Comparison of ENCODE assay signal across 17 cellular contexts in the genomic region with DNA sequence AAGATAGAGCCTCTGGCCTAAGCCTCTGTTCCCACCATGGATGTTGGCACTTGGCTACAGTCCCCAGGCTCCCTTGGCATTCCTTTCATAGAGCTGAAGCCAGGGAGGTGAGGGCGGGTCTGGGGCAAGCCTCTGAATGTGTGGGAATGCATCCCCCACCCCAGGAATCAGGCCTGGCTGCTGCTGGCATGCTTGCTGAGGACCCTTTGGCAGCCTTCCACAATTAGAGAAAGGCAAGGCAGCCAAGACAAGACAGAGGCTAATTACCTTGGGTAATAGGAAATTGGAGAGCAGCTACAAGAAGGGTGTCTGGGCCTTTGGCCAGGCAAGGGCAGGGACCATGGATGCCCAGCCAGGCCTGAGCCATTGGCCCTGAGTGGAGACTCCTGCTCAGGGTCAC.
DNase-seq lines count a peak whose midpoint lies in the region; ATAC-seq and TF ChIP-seq lines count a peak whose summit lies in the region.
"Had no signal": no experiment of that assay in that cellular context is flagged by ENCODE, and none has a peak within 500 bp of the region (broad histone marks: within the 10 kb centered on the region; RNA-seq: fewer than 3 reads in every experiment).

No MANE protein-coding gene starts in this region.

- ATAC-seq in omental fat pad (ENCODE audit: low FRiP score) (peak; percentile 30), GM21381 (IDR thresholded peaks at IDR 0.05; ENCODE audit: unreplicated experiment) (no peak)
- ATAC-seq: lower lobe of right lung, T-cell had no signal

- DNase-seq in DMS79 treated with DMSO at 0.1 percent for 48 hours (lab: John Stamatoyannopoulos, UW) (peak; percentile 36), NCI-H1105 treated with DMSO at 0.1 percent for 48 hours (lab: John Stamatoyannopoulos, UW) (peak; percentile 39), choroid plexus epithelial cell (ENCODE audit: low read depth) (peak; percentile 49), omental fat pad (ENCODE audit: low spot score) (no peak), esophagus squamous epithelium (lab: John Stamatoyannopoulos, UW) (no peak), NCI-H510A treated with DMSO at 0.1 percent for 48 hours (lab: John Stamatoyannopoulos, UW) (no peak), NAMALWA (ENCODE audit: low spot score) (no peak)
- DNase-seq: activated CD4-positive, alpha-beta T cell treated with anti-CD3 and anti-CD28 coated beads for 1 hour; activated T-cell treated with anti-CD3 and anti-CD28 coated beads for 4 hours; AML-193; cortex of kidney; lower lobe of right lung; NCI-H2171; stimulated activated CD4-positive, alpha-beta T cell treated with anti-CD3 and anti-CD28 coated beads, Interleukin-15, amount 100 ng/mL, for 24 hours; T-cell had no signal

- no peak overlapping the region for H3K27ac ChIP-seq in esophagus squamous epithelium
- H3K27ac ChIP-seq: lower lobe of right lung, suprapubic skin had no signal

- TF ChIP-seq POLR2A in esophagus squamous epithelium (IDR thresholded peaks at IDR 0.05), result no peak

- TF ChIP-seq CTCF in choroid plexus epithelial cell (conservative IDR thresholded peaks at IDR 0.05; ENCODE audit: low read depth, low read length), result no peak
- TF ChIP-seq CTCF in omental fat pad (IDR thresholded peaks at IDR 0.05), result no peak
- no peak for TF ChIP-seq CTCF in esophagus squamous epithelium (IDR thresholded peaks at IDR 0.05)

- WGBS in esophagus squamous epithelium, 2 donors, result 100% methylated on average over 1 of the region's 1 CpG; no CpG with 5 or more reads in 1 of the 2 donors

- peaks cover 0 to 34% (median 0%) of the 10 kb centered on the region in 4 donors for H3K27me3 ChIP-seq in esophagus squamous epithelium
- H3K27me3 ChIP-seq: suprapubic skin had no signal

- H3K36me3 ChIP-seq in esophagus squamous epithelium, result no peaks in the 10 kb centered on the region
- H3K36me3 ChIP-seq: lower lobe of right lung, suprapubic skin had no signal

- intact Hi-C loops in esophagus squamous epithelium (cut with DNase I), result no loop called here

- no peaks in the 10 kb centered on the region for H3K9me3 ChIP-seq in esophagus squamous epithelium
- H3K9me3 ChIP-seq: lower lobe of right lung, suprapubic skin had no signal

- H3K4me1 ChIP-seq in esophagus squamous epithelium, result peaks cover 0 to 17% (median 0%) of the 10 kb centered on the region in 3 donors
- H3K4me1 ChIP-seq: suprapubic skin had no signal

- H3K4me3 ChIP-seq in choroid plexus epithelial cell (ENCODE audit: low read depth, low read length) (no peak overlapping the region), esophagus squamous epithelium (no peak overlapping the region)
- H3K4me3 ChIP-seq: lower lobe of right lung, suprapubic skin had no signal

Comparison
In these comparisons a context has a peak if more than half of its experiments do, and no peak if none do; other contexts are left out.
1. DNase-seq: peak in DMS79 treated with DMSO at 0.1 percent for 48 hours (single experiment), NCI-H1105 treated with DMSO at 0.1 percent for 48 hours (single experiment) and choroid plexus epithelial cell (single experiment); none in omental fat pad (single experiment), esophagus squamous epithelium (single experiment), NCI-H510A treated with DMSO at 0.1 percent for 48 hours (single experiment) and NAMALWA (single experiment).